In genomic region chr14:30337456-30337855, GRCh38 we compare ENCODE assay signal across 17 cellular contexts.
DNase-seq lines count a peak whose midpoint lies in the region; ATAC-seq and TF ChIP-seq lines count a peak whose summit lies in the region.
"Had no signal": no experiment of that assay in that cellular context is flagged by ENCODE, and none has a peak within 500 bp of the region (broad histone marks: within the 10 kb centered on the region; RNA-seq: fewer than 3 reads in every experiment).

No MANE protein-coding gene starts in this region.

- TF ChIP-seq CTCF in left ventricle myocardium inferior (IDR thresholded peaks at IDR 0.05; ENCODE audit: borderline replicate concordance), result no peak
- TF ChIP-seq CTCF in RWPE2 (IDR thresholded peaks at IDR 0.05; ENCODE audit: poor library complexity, severe bottlenecking), result no peak
- no peak for TF ChIP-seq CTCF in fibroblast of the aortic adventitia (IDR thresholded peaks at IDR 0.05; ENCODE audit: insufficient read depth, low read length)

- H3K9me3 ChIP-seq in left ventricle myocardium inferior (replicated peaks) (no peaks in the 10 kb centered on the region), RWPE2 (ENCODE audit: severe bottlenecking) (no peaks in the 10 kb centered on the region)
- H3K9me3 ChIP-seq: Caco-2, HAP-1 had no signal

- peak; percentile 27; the same call in 1 of the 3 replicates for ATAC-seq in RWPE2 (ENCODE audit: low read depth)

- H3K4me1 ChIP-seq in left ventricle myocardium inferior, result no peaks in the 10 kb centered on the region
- H3K4me1 ChIP-seq in RWPE2 (ENCODE audit: insufficient read depth, poor library complexity, severe bottlenecking), result no peaks in the 10 kb centered on the region
- H3K4me1 ChIP-seq: Caco-2, HAP-1 had no signal

- no peaks in the 10 kb centered on the region for H3K27me3 ChIP-seq in left ventricle myocardium inferior (ENCODE audit: low read depth)
- peaks cover 12% of the 10 kb centered on the region for H3K27me3 ChIP-seq in RWPE2 (ENCODE audit: insufficient read depth, poor library complexity, severe bottlenecking)

- H3K27ac ChIP-seq in left ventricle myocardium inferior (replicated peaks) (peak overlapping the region; percentile 13), RWPE2 (ENCODE audit: poor library complexity, severe bottlenecking) (no peak overlapping the region)
- H3K27ac ChIP-seq: 22Rv1 had no signal

- H3K36me3 ChIP-seq in left ventricle myocardium inferior, result no peaks in the 10 kb centered on the region
- no peaks in the 10 kb centered on the region for H3K36me3 ChIP-seq in RWPE2 (ENCODE audit: low read depth)
- H3K36me3 ChIP-seq: HAP-1 had no signal

- H3K4me3 ChIP-seq in left ventricle myocardium inferior, result no peak overlapping the region
- H3K4me3 ChIP-seq in RWPE2 (ENCODE audit: severe bottlenecking), result no peak overlapping the region
- no peak overlapping the region for H3K4me3 ChIP-seq in fibroblast of the aortic adventitia (ENCODE audit: low read depth, low read length)
- H3K4me3 ChIP-seq: HAP-1 had no signal

- intact Hi-C loops in left ventricle myocardium inferior (cut with micrococcal nuclease), result no loop called here
- intact Hi-C loops in cardiac septum (cut with DNase I), result no loop called here

- no peak for DNase-seq in left ventricle myocardium inferior
- DNase-seq in cardiac septum (ENCODE audit: low spot score), result no peak
- peak; percentile 25 to 32 for DNase-seq in Kasumi-1 (lab: John Stamatoyannopoulos, UW)
- no peak for DNase-seq in RWPE2 (ENCODE audit: low spot score)
- DNase-seq in fibroblast of the aortic adventitia (ENCODE audit: low read depth), result peak; percentile 2
- no peak for DNase-seq in stimulated activated CD4-positive, alpha-beta T cell treated with anti-CD3 and anti-CD28 coated beads, Interleukin-4, amount 100 ng/mL, for 4 hours
- DNase-seq in activated naive CD4-positive, alpha-beta T cell (lab: John Stamatoyannopoulos, UW), result no peak
- no peak for DNase-seq in islet precursor cell
- DNase-seq: C1 segment of cervical spinal cord; CD4-positive, alpha-beta memory T cell; DMS153; DND-41; GOT3; HFFc6 had no signal

Comparison
In these comparisons a context has a peak if more than half of its experiments do, and no peak if none do; other contexts are left out.
1. DNase-seq: peak in Kasumi-1 (2 of 2) and fibroblast of the aortic adventitia (single experiment); none in left ventricle myocardium inferior (single experiment), cardiac septum (single experiment), RWPE2 (single experiment), stimulated activated CD4-positive, alpha-beta T cell treated with anti-CD3 and anti-CD28 coated beads, Interleukin-4, amount 100 ng/mL, for 4 hours (0 of 2), activated naive CD4-positive, alpha-beta T cell (0 of 4) and islet precursor cell (single experiment).